Comparison of ENCODE assay signal across 15 cellular contexts in genomic region chr6:140499607-140500006, GRCh38.
DNase-seq lines count a peak whose midpoint lies in the region; ATAC-seq, FAIRE-seq and TF ChIP-seq lines count a peak whose summit lies in the region.
"Had no signal": no experiment of that assay in that cellular context is flagged by ENCODE, and none has a peak within 500 bp of the region (broad histone marks: within the 10 kb centered on the region; RNA-seq: fewer than 3 reads in every experiment).

No MANE protein-coding gene starts in this region.

- H3K4me2 ChIP-seq in HepG2 (ENCODE audit: low read depth, low read length) (no peak overlapping the region), fibroblast of lung (ENCODE audit: extremely low read depth, insufficient read depth, low read length) (no peak overlapping the region), parathyroid adenoma (ENCODE audit: low read length) (no peak overlapping the region)

- no peak overlapping the region for H3K27ac ChIP-seq in HepG2 (ENCODE audit: extremely low read length, insufficient read depth, low read length)
- no peak overlapping the region for H3K27ac ChIP-seq in right lobe of liver
- H3K27ac ChIP-seq in fibroblast of lung (ENCODE audit: insufficient read depth, low read length): no peak overlapping the region
- no peak overlapping the region for H3K27ac ChIP-seq in parathyroid adenoma
- H3K27ac ChIP-seq: 22Rv1 had no signal

- BruUV-seq in HepG2 (replicated peaks; lab: Mats Ljungman, UMichigan): no TSS peak

- intact Hi-C loops in HepG2 (cut with micrococcal nuclease; ENCODE audit: unreplicated experiment): no loop called here
- intact Hi-C loops in right lobe of liver (cut with DNase I): no loop called here

- FAIRE-seq in HepG2 (lab: Jason Lieb, UNC): no peak
- FAIRE-seq: GM12892, GM19239, H54 had no signal

- ATAC-seq in HepG2 (no peak), right lobe of liver (no peak), HG03095 (IDR thresholded peaks at IDR 0.05; ENCODE audit: unreplicated experiment) (no peak)
- ATAC-seq: CD8-positive, alpha-beta T cell had no signal

- H3K9me3 ChIP-seq in HepG2 (ENCODE audit: low read length): peaks cover 57% of the 10 kb centered on the region
- H3K9me3 ChIP-seq in right lobe of liver: no peaks in the 10 kb centered on the region
- H3K9me3 ChIP-seq in fibroblast of lung (ENCODE audit: control insufficient read depth, insufficient read depth, low read depth, low read length): no peaks in the 10 kb centered on the region
- no peaks in the 10 kb centered on the region for H3K9me3 ChIP-seq in parathyroid adenoma (ENCODE audit: control insufficient read depth, low read length)

- no peaks in the 10 kb centered on the region for H3K4me1 ChIP-seq in HepG2 (ENCODE audit: insufficient read depth, low read length)
- H3K4me1 ChIP-seq in right lobe of liver: no peaks in the 10 kb centered on the region
- H3K4me1 ChIP-seq in fibroblast of lung (ENCODE audit: control insufficient read depth, extremely low read depth, insufficient read depth, low read length): no peaks in the 10 kb centered on the region
- peaks cover under 1% of the 10 kb centered on the region for H3K4me1 ChIP-seq in parathyroid adenoma

- POLR2A ChIA-PET in HepG2 (lab: Yijun Ruan, JAX): no interaction called here

- TF ChIP-seq EP300 in HepG2 (IDR thresholded peaks at IDR 0.05; ENCODE audit: low read depth in 2 of 2, low read length in 2 of 2) (no peak), HepG2 (CRISPR knock-in tag; IDR thresholded peaks at IDR 0.05; ENCODE audit: borderline replicate concordance) (no peak)

- DNase-seq in HepG2 (ENCODE audit: low spot score) (no peak), right lobe of liver (no peak), fibroblast of lung (ENCODE audit: low read depth in 2 of 2) (no peak), SKM-1 (lab: John Stamatoyannopoulos, UW; ENCODE audit: unreplicated experiment) (no peak), T-helper 1 cell (no peak)
- DNase-seq: CD8-positive, alpha-beta T cell; COR-L47; DND-41; GDM1 had no signal

- H2AFZ ChIP-seq in HepG2 (ENCODE audit: low read length): no peak overlapping the region
- peak overlapping the region; percentile 6 for H2AFZ ChIP-seq in fibroblast of lung (ENCODE audit: low read length)
- H2AFZ ChIP-seq in parathyroid adenoma: peak overlapping the region; percentile 31

- H3K9ac ChIP-seq in HepG2 (ENCODE audit: insufficient read depth, low read depth, low read length): no peak overlapping the region
- H3K9ac ChIP-seq in fibroblast of lung (ENCODE audit: insufficient read depth, low read length): no peak overlapping the region
- no peak overlapping the region for H3K9ac ChIP-seq in parathyroid adenoma

- in situ Hi-C loops in HepG2 (cut with HindIII; ENCODE audit: extremely low pct_ligation_motif_present, low pct_unique_long_range_greater_than_20kb): no loop called here

- H3K4me3 ChIP-seq in HepG2 (replicated peaks in 1 of 3; ENCODE audit: insufficient read depth in 1 of 3, low read depth in 2 of 3, low read length in 3 of 3) (no peak overlapping the region), right lobe of liver (no peak overlapping the region), fibroblast of lung (replicated peaks in 1 of 4; ENCODE audit: control extremely low read depth in 1 of 4, insufficient read depth in 1 of 4, low read depth in 3 of 4, low read length in 4 of 4) (no peak overlapping the region), parathyroid adenoma (ENCODE audit: low read depth, low read length) (no peak overlapping the region)

- 2% methylated on average over 1 of the region's 1 CpG for WGBS in HepG2 (ENCODE audit: low lambda C conversion rate)
- WGBS in right lobe of liver (ENCODE audit: insufficient coverage, low coverage, low lambda C conversion rate, missing lambda C conversion rate): 100% methylated on average over 1 of the region's 1 CpG

- no peaks in the 10 kb centered on the region for H4K20me1 ChIP-seq in HepG2 (ENCODE audit: insufficient read depth, low read length)
- no peaks in the 10 kb centered on the region for H4K20me1 ChIP-seq in fibroblast of lung (ENCODE audit: control insufficient read depth, extremely low read depth, insufficient read depth, low read length)

- no peaks in the 10 kb centered on the region for H3K27me3 ChIP-seq in HepG2 (ENCODE audit: control insufficient read depth in 1 of 2, insufficient read depth in 2 of 2, low read length in 2 of 2)
- no peaks in the 10 kb centered on the region for H3K27me3 ChIP-seq in right lobe of liver
- H3K27me3 ChIP-seq in fibroblast of lung (ENCODE audit: control insufficient read depth, insufficient read depth, low read length): no peaks in the 10 kb centered on the region
- no peaks in the 10 kb centered on the region for H3K27me3 ChIP-seq in parathyroid adenoma (ENCODE audit: control insufficient read depth, insufficient read depth, low read length)

- TF ChIP-seq RAD21 in HepG2 (CRISPR knock-in tag; IDR thresholded peaks at IDR 0.05): no peak

- TF ChIP-seq POLR2A in HepG2 (IDR thresholded peaks at IDR 0.05; ENCODE audit: insufficient read depth in 1 of 2, low read depth in 2 of 2, low read length in 2 of 2): no peak
- TF ChIP-seq POLR2A in right lobe of liver (IDR thresholded peaks at IDR 0.05): no peak

- TF ChIP-seq CTCF in HepG2 (CRISPR knock-in tag; IDR thresholded peaks at IDR 0.05) (no peak), right lobe of liver (IDR thresholded peaks at IDR 0.05) (no peak), fibroblast of lung (conservative IDR thresholded peaks at IDR 0.05 in 1 of 2, IDR thresholded peaks at IDR 0.05 in 1 of 2; ENCODE audit: low read depth in 1 of 2, low read length in 2 of 2) (no peak), parathyroid adenoma (IDR thresholded peaks at IDR 0.05) (no peak)

- CTCF ChIA-PET in HepG2 (lab: Yijun Ruan, JAX; ENCODE audit: low intra/inter-chr PET ratio, low total read pairs): no interaction called here

- H3K36me3 ChIP-seq in HepG2 (replicated peaks in 1 of 2; ENCODE audit: control insufficient read depth in 1 of 2, insufficient read depth in 2 of 2, low read length in 2 of 2) (no peaks in the 10 kb centered on the region), right lobe of liver (no peaks in the 10 kb centered on the region), fibroblast of lung (ENCODE audit: control insufficient read depth, insufficient read depth, low read length) (no peaks in the 10 kb centered on the region), parathyroid adenoma (ENCODE audit: control insufficient read depth, insufficient read depth, low read length) (no peaks in the 10 kb centered on the region)

- no peaks in the 10 kb centered on the region for H3K79me2 ChIP-seq in HepG2 (ENCODE audit: insufficient read depth, low read length)
- H3K79me2 ChIP-seq in fibroblast of lung (ENCODE audit: control insufficient read depth, insufficient read depth, low read length): no peaks in the 10 kb centered on the region
- H3K79me2 ChIP-seq in parathyroid adenoma: no peaks in the 10 kb centered on the region

TF ChIP-seq in HepG2, 621 proteins besides CTCF, POLR2A, EP300 and RAD21:
- TF ChIP-seq ZNF567 (CRISPR knock-in tag; IDR thresholded peaks at IDR 0.05; ENCODE audit: borderline replicate concordance) (no peak), MTF2 (CRISPR knock-in tag; IDR thresholded peaks at IDR 0.05; ENCODE audit: borderline replicate concordance) (no peak), ZSCAN12 (CRISPR knock-in tag; IDR thresholded peaks at IDR 0.05) (no peak), MAFF (IDR thresholded peaks at IDR 0.05; ENCODE audit: low read depth, low read length) (peak; percentile 41; the same call in 1 of the 2 replicates), MAFK (conservative IDR thresholded peaks at IDR 0.05 in 1 of 2, IDR thresholded peaks at IDR 0.05 in 1 of 2; ENCODE audit: low read length in 2 of 2) (peak; percentile 54; a peak in 3 of 4 replicates), ZNF652 (CRISPR knock-in tag; IDR thresholded peaks at IDR 0.05; ENCODE audit: borderline replicate concordance, low read depth) (no peak), CREM (IDR thresholded peaks at IDR 0.05) (no peak), CREM (CRISPR knock-in tag; IDR thresholded peaks at IDR 0.05) (no peak)
TF ChIP-seq in HepG2: peak in this region for 2.
